Comparison of ENCODE assay signal across 35 cellular contexts in the genomic region with DNA sequence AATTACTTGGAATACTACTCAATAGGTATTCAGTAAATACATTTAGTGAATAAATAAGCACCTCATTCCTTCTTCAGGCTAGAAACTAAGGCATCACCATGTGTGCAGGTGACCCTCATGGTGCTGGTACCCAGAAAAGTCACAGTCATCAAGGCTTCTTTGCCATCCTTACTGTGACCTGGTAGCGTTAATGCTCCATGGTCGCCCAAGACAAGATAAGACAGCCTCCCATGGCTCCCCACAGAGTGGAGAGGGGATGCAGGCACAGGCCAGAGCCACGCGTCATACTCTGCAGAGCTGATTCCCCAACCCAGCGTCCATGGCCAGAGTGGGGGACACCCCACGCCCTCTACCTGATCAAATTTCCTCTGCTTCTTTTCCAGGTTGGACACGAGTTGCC.
"Had no signal": no experiment of that assay in that cellular context is flagged by ENCODE, and none has a peak within 500 bp of the region (broad histone marks: within the 10 kb centered on the region; RNA-seq: fewer than 3 reads in every experiment).

No MANE protein-coding gene starts in this region.

- H3K4me3 Mint-ChIP-seq: activated B cell treated with CpG ODN at 0.5 μM for 24 hours; activated CD4-positive, alpha-beta memory T cell treated with anti-CD3 and anti-CD28 coated beads for 36 hours; activated naive CD4-positive, alpha-beta T cell treated with anti-CD3 and anti-CD28 coated beads, Interleukin-2, amount 50 U/mL, for 24 hours; activated naive CD8-positive, alpha-beta T cell treated with anti-CD3 and anti-CD28 coated beads, Interleukin-2, amount 10 ng/mL, durations not matched to agents 7 days and 5 days; activated T-cell treated with anti-CD3 and anti-CD28 coated beads, Interleukin-2, amount 50 U/mL, for 72 hours; central memory CD8-positive, alpha-beta T cell; T-cell had no signal

- DNase-seq: activated B cell treated with CpG ODN at 0.5 μM for 24 hours; activated CD4-positive, alpha-beta memory T cell treated with anti-CD3 and anti-CD28 coated beads for 36 hours; activated CD4-positive, alpha-beta T cell treated with anti-CD3 and anti-CD28 coated beads for 4 hours; activated CD4-positive, alpha-beta T cell treated with anti-CD3 and anti-CD28 coated beads, Interleukin-2, amount 50 U/mL, for 1 hour; activated CD4-positive, CD25-positive, alpha-beta regulatory T cell treated with anti-CD3 and anti-CD28 coated beads, Interleukin-2, amount 50 U/mL, for 72 hours; activated CD8-positive, alpha-beta memory T cell treated with anti-CD3 and anti-CD28 coated beads, Interleukin-2, amount 50 U/mL, for 4 hours; activated gamma-delta T cell; activated naive CD4-positive, alpha-beta T cell treated with Interleukin-2 at 50 U/mL for 16 hours; activated naive CD8-positive, alpha-beta T cell treated with anti-CD3 and anti-CD28 coated beads, Interleukin-2, amount 10 ng/mL, durations not matched to agents 7 days and 5 days; activated T-cell treated with anti-CD3 and anti-CD28 coated beads for 4 hours; activated T-cell treated with anti-CD3 and anti-CD28 coated beads, Interleukin-2, amount 50 U/mL, for 72 hours; amygdala; MM.1S; NCI-H1092 treated with DMSO at 0.1 percent for 48 hours; NCI-H1417 treated with DMSO at 0.1 percent for 48 hours; NCI-H187 treated with DMSO at 0.1 percent for 48 hours; NCI-H2081; NCI-H345; NCI-H524 treated with DMSO at 0.1 percent for 48 hours; PC-3; Peyer's patch; RPMI8226; SIG-M5; T-cell; T-helper 2 cell; T-helper 9 cell had no signal

- H3K4me1 Mint-ChIP-seq: activated B cell treated with CpG ODN at 0.5 μM for 24 hours; activated naive CD4-positive, alpha-beta T cell treated with anti-CD3 and anti-CD28 coated beads, Interleukin-2, amount 50 U/mL, for 24 hours; activated naive CD8-positive, alpha-beta T cell treated with anti-CD3 and anti-CD28 coated beads, Interleukin-2, amount 10 ng/mL, durations not matched to agents 7 days and 5 days; T-cell had no signal

- H3K9me3 Mint-ChIP-seq: activated CD4-positive, alpha-beta memory T cell treated with anti-CD3 and anti-CD28 coated beads for 36 hours; activated naive CD4-positive, alpha-beta T cell treated with anti-CD3 and anti-CD28 coated beads, Interleukin-2, amount 50 U/mL, for 24 hours; activated naive CD8-positive, alpha-beta T cell treated with anti-CD3 and anti-CD28 coated beads, Interleukin-2, amount 10 ng/mL, durations not matched to agents 7 days and 5 days; activated T-cell treated with anti-CD3 and anti-CD28 coated beads, Interleukin-2, amount 50 U/mL, for 72 hours; activated T-helper 2 cell treated with anti-CD3 and anti-CD28 coated beads, Interferon-gamma antibody, Interleukin-2, Interleukin-4, amounts not matched to agents 10 μg/mL and 5 μg/mL and 100 μg/mL, durations not matched to agents 14 hours and 24 hours and 36 hours; central memory CD8-positive, alpha-beta T cell; T-cell had no signal

- H3K27me3 Mint-ChIP-seq: activated B cell treated with CpG ODN at 0.5 μM for 24 hours; activated CD4-positive, alpha-beta memory T cell treated with anti-CD3 and anti-CD28 coated beads for 36 hours; activated naive CD4-positive, alpha-beta T cell treated with anti-CD3 and anti-CD28 coated beads, Interleukin-2, amount 50 U/mL, for 24 hours; activated naive CD8-positive, alpha-beta T cell treated with anti-CD3 and anti-CD28 coated beads, Interleukin-2, amount 10 ng/mL, durations not matched to agents 7 days and 5 days; central memory CD8-positive, alpha-beta T cell; T-cell had no signal

- ATAC-seq: activated T-cell treated with anti-CD3 and anti-CD28 coated beads, Interleukin-2, amount 50 U/mL, for 72 hours; PC-3; Right ventricle myocardium inferior; T-cell had no signal

- H3K4me3 ChIP-seq: ascending aorta, cardiac muscle cell, Peyer's patch, SK-N-MC had no signal

- H3K4me1 ChIP-seq: ascending aorta had no signal

- H3K27me3 ChIP-seq: ascending aorta, cardiac muscle cell, Peyer's patch had no signal

- H3K27ac ChIP-seq: ascending aorta, cardiac muscle cell, KMS-11, Peyer's patch, SK-N-MC, VCaP had no signal

- H3K36me3 ChIP-seq: cardiac muscle cell had no signal

- H3K27ac Mint-ChIP-seq: activated B cell treated with CpG ODN at 0.5 μM for 24 hours; activated CD4-positive, alpha-beta memory T cell treated with anti-CD3 and anti-CD28 coated beads for 36 hours; activated naive CD4-positive, alpha-beta T cell treated with anti-CD3 and anti-CD28 coated beads, Interleukin-2, amount 50 U/mL, for 24 hours; activated naive CD8-positive, alpha-beta T cell treated with anti-CD3 and anti-CD28 coated beads, Interleukin-2, amount 10 ng/mL, durations not matched to agents 7 days and 5 days; activated T-helper 2 cell treated with anti-CD3 and anti-CD28 coated beads, Interferon-gamma antibody, Interleukin-2, Interleukin-4, amounts not matched to agents 10 μg/mL and 5 μg/mL and 100 μg/mL, durations not matched to agents 14 hours and 24 hours and 36 hours; T-cell had no signal

- H3K9me3 ChIP-seq: ascending aorta, Peyer's patch had no signal
